Comparison of ENCODE assay signal across 8 cellular contexts in genomic region chr9:96566401-96567202, GRCh38. TPM values are rescaled to one million over a fixed set of nuclear protein-coding genes. Genes with fewer than 3 reads are reported as not detected.
DNase-seq lines count a peak whose midpoint lies in the region; ATAC-seq and TF ChIP-seq lines count a peak whose summit lies in the region.

No MANE protein-coding gene starts in this region.

- peak overlapping the region; percentile 43; the same call in 1 of the 2 replicates for H3K27ac ChIP-seq in HEK293 (ENCODE audit: extremely low read depth, low read depth, low read length)

- H3K27ac Mint-ChIP-seq in activated CD8-positive, alpha-beta T cell treated with anti-CD3 and anti-CD28 coated beads, Interleukin-2, amount 10 ng/mL, durations not matched to agents 7 days and 5 days = no peak overlapping the region

- H3K4me1 Mint-ChIP-seq in activated CD8-positive, alpha-beta T cell treated with anti-CD3 and anti-CD28 coated beads, Interleukin-2, amount 10 ng/mL, durations not matched to agents 7 days and 5 days (ENCODE audit: low read depth) = peaks cover 16% of the 10 kb centered on the region

- CTCF ChIA-PET in HEK293 (lab: Yijun Ruan, JAX) = interaction anchor here (0.5 to 1.2 kb wide), 9 partner anchors 14 to 485 kb away, joined by 3 to 5 read pairs (median 4); partner anchors contain the start of gene HABP4
- CTCF ChIA-PET in activated CD8-positive, alpha-beta T cell treated with anti-CD3 and anti-CD28 coated beads, Interleukin-2, amount 10 ng/mL, durations not matched to agents 7 days and 5 days (lab: Charles Lee) = interaction anchor here (0.7 to 3.0 kb wide), 9 partner anchors 9 to 199 kb away, joined by 3 to 17 read pairs (median 5); partner anchors contain the start of gene HABP4

- peaks cover 23% of the 10 kb centered on the region for H3K27me3 Mint-ChIP-seq in activated CD8-positive, alpha-beta T cell treated with anti-CD3 and anti-CD28 coated beads, Interleukin-2, amount 10 ng/mL, durations not matched to agents 7 days and 5 days (ENCODE audit: low read depth)

- H3K36me3 Mint-ChIP-seq in activated CD8-positive, alpha-beta T cell treated with anti-CD3 and anti-CD28 coated beads, Interleukin-2, amount 10 ng/mL, durations not matched to agents 7 days and 5 days (ENCODE audit: low read depth) = no peaks in the 10 kb centered on the region

- H3K4me1 ChIP-seq in HEK293 (ENCODE audit: control insufficient read depth, insufficient read depth, low read length) = peaks cover 3% of the 10 kb centered on the region; the same call in 1 of the 2 replicates

- POLR2A ChIA-PET in HEK293 (lab: Yijun Ruan, JAX) = interaction anchor here (0.6 to 2.4 kb wide), 3 partner anchors 52 to 117 kb away, joined by 3 to 6 read pairs (median 6); partner anchors contain the start of gene HABP4
- POLR2A ChIA-PET in activated CD8-positive, alpha-beta T cell treated with anti-CD3 and anti-CD28 coated beads, Interleukin-2, amount 10 ng/mL, durations not matched to agents 7 days and 5 days (lab: Charles Lee) = no interaction called here

- peak; percentile 89 for ATAC-seq in activated CD8-positive, alpha-beta T cell treated with anti-CD3 and anti-CD28 coated beads, Interleukin-2, amount 10 ng/mL, durations not matched to agents 7 days and 5 days

- H3K9me3 Mint-ChIP-seq in activated CD8-positive, alpha-beta T cell treated with anti-CD3 and anti-CD28 coated beads, Interleukin-2, amount 10 ng/mL, durations not matched to agents 7 days and 5 days (ENCODE audit: insufficient read depth) = no peaks in the 10 kb centered on the region

- H3K4me3 ChIP-seq in HEK293 (ENCODE audit: low read depth, low read length) = peak overlapping the region; percentile 67

- no peaks in the 10 kb centered on the region for H3K9me3 ChIP-seq in HEK293 (ENCODE audit: control insufficient read depth, insufficient read depth, low read depth, low read length)

- DNase-seq in DMS153 (lab: John Stamatoyannopoulos, UW) (peak; percentile 5), DMS153 treated with DMSO at 0.1 percent for 48 hours (lab: John Stamatoyannopoulos, UW; ENCODE audit: unreplicated experiment) (no peak), NCI-H1105 (lab: John Stamatoyannopoulos, UW) (peak; percentile 28), ecto neural progenitor cell (ENCODE audit: low spot score) (peak; percentile 88), lung microvascular endothelial cell (ENCODE audit: low read depth in 2 of 2) (peak; percentile 26 to 56)
- peak; percentile 79 for DNase-seq in activated CD8-positive, alpha-beta T cell treated with anti-CD3 and anti-CD28 coated beads, Interleukin-2, amount 10 ng/mL, durations not matched to agents 7 days and 5 days
- DNase-seq in stimulated activated CD4-positive, alpha-beta T cell treated with anti-CD3 and anti-CD28 coated beads, TNF-alpha, amount 100 ng/mL, for 24 hours (ENCODE audit: low read depth in 3 of 3) = peak; percentile 52 to 70 (median 56)

- TF ChIP-seq CTCF in HEK293 (tag by site-specific recombination; IDR thresholded peaks at IDR 0.05) = peak; percentile 87

- peaks cover 0 to 4% of the 10 kb centered on the region in 2 experiments; a peak in 1 of 3 replicates for H3K36me3 ChIP-seq in HEK293 (ENCODE audit: control insufficient read depth in 2 of 2, insufficient read depth in 1 of 2, low read length in 2 of 2)

- peak overlapping the region; percentile 74 for H3K4me3 Mint-ChIP-seq in activated CD8-positive, alpha-beta T cell treated with anti-CD3 and anti-CD28 coated beads, Interleukin-2, amount 10 ng/mL, durations not matched to agents 7 days and 5 days

TF ChIP-seq in HEK293, 187 proteins besides CTCF, POLR2A, EP300 and RAD21 (continues in another document):
- TF ChIP-seq ZFP37 (tag by site-specific recombination; IDR thresholded peaks at IDR 0.05) (no peak), GLIS1 (tag by site-specific recombination; IDR thresholded peaks at IDR 0.05) (no peak), OSR2 (tag by site-specific recombination; IDR thresholded peaks at IDR 0.05) (peak; percentile 48), ZNF2 (tag by site-specific recombination; IDR thresholded peaks at IDR 0.05) (no peak), ZNF670 (tag by site-specific recombination; IDR thresholded peaks at IDR 0.05; ENCODE audit: low read depth) (no peak), SP2 (tag by site-specific recombination; IDR thresholded peaks at IDR 0.05) (peak; percentile 66), ZNF37A (tag by site-specific recombination; IDR thresholded peaks at IDR 0.05) (no peak), ZNF16 (tag by site-specific recombination; IDR thresholded peaks at IDR 0.05; ENCODE audit: low read depth) (no peak), SCRT2 (tag by site-specific recombination; IDR thresholded peaks at IDR 0.05) (no peak), ZNF777 (tag by site-specific recombination; IDR thresholded peaks at IDR 0.05; ENCODE audit: borderline replicate concordance) (no peak), ZNF366 (tag by site-specific recombination; conservative IDR thresholded peaks at IDR 0.05) (0 out of 2 replicates have a peak, but pooled peaks have one; percentile 13), KLF7 (tag by site-specific recombination; IDR thresholded peaks at IDR 0.05; ENCODE audit: borderline replicate concordance) (no peak; the same call in 1 of the 2 replicates), ZNF423 (tag by site-specific recombination; IDR thresholded peaks at IDR 0.05) (no peak), ZFP3 (tag by site-specific recombination; IDR thresholded peaks at IDR 0.05; ENCODE audit: low read depth) (no peak), ZNF580 (tag by site-specific recombination; IDR thresholded peaks at IDR 0.05) (no peak), ZNF623 (tag by site-specific recombination; IDR thresholded peaks at IDR 0.05) (no peak), ZNF174 (tag by site-specific recombination; IDR thresholded peaks at IDR 0.05) (no peak), ZNF521 (tag by site-specific recombination; IDR thresholded peaks at IDR 0.05) (no peak), GLI2 (tag by site-specific recombination; IDR thresholded peaks at IDR 0.05; ENCODE audit: borderline replicate concordance, low read depth) (no peak), HIC1 (tag by site-specific recombination; IDR thresholded peaks at IDR 0.05) (0 out of 2 replicates have a peak, but pooled peaks have one; percentile 57), ZNF707 (tag by site-specific recombination; IDR thresholded peaks at IDR 0.05) (no peak), ZNF560 (tag by site-specific recombination; IDR thresholded peaks at IDR 0.05; ENCODE audit: borderline replicate concordance) (no peak), ZNF211 (tag by site-specific recombination; IDR thresholded peaks at IDR 0.05; ENCODE audit: low read depth) (no peak), ZBTB17 (tag by site-specific recombination; IDR thresholded peaks at IDR 0.05) (0 out of 2 replicates have a peak, but pooled peaks have one; percentile 14), ZNF223 (tag by site-specific recombination; IDR thresholded peaks at IDR 0.05) (peak; percentile 56; the same call in 1 of the 2 replicates), ZNF398 (tag by site-specific recombination; IDR thresholded peaks at IDR 0.05) (0 out of 2 replicates have a peak, but pooled peaks have one; percentile 8), ZNF335 (tag by site-specific recombination; conservative IDR thresholded peaks at IDR 0.05) (peak; percentile 77), ZEB2 (tag by site-specific recombination; IDR thresholded peaks at IDR 0.05) (no peak), ZNF549 (tag by site-specific recombination; IDR thresholded peaks at IDR 0.05) (no peak), ZNF202 (tag by site-specific recombination; IDR thresholded peaks at IDR 0.05; ENCODE audit: borderline replicate concordance) (no peak), ZFP69B (tag by site-specific recombination; IDR thresholded peaks at IDR 0.05) (no peak)

RNA-seq across cellular contexts. Expression of gene CDC14B, which starts 53.0 kb away (rescaled TPM):
- total RNA-seq in activated CD8-positive, alpha-beta T cell treated with anti-CD3 and anti-CD28 coated beads, Interleukin-2, amount 10 ng/mL, durations not matched to agents 7 days and 5 days = under 1 TPM; 0.23 to 0.37 TPM
- 4.8 and 7.5 TPM in 2 replicates for total RNA-seq in lung microvascular endothelial cell
